Comparison of ENCODE assay signal across 26 cellular contexts in genomic region chr10:67851229-67851628, GRCh38. TPM values are rescaled to one million over a fixed set of nuclear protein-coding genes. Genes with fewer than 3 reads are reported as not detected.
A peak's percentile ranks its signal among the peaks of the same experiment; 100 is the strongest.
DNase-seq lines count a peak whose midpoint lies in the region; ATAC-seq and TF ChIP-seq lines count a peak whose summit lies in the region.
"Had no signal": no experiment of that assay in that cellular context is flagged by ENCODE, and none has a peak within 500 bp of the region (broad histone marks: within the 10 kb centered on the region; RNA-seq: fewer than 3 reads in every experiment).

No MANE protein-coding gene starts in this region.

- H3K9me3 Mint-ChIP-seq in activated CD4-positive, alpha-beta T cell treated with anti-CD3 and anti-CD28 coated beads for 36 hours (ENCODE audit: low read depth) = no peaks in the 10 kb centered on the region
- no peaks in the 10 kb centered on the region for H3K9me3 Mint-ChIP-seq in activated CD4-positive, alpha-beta T cell treated with anti-CD3 and anti-CD28 coated beads, Interleukin-2, amount 10 ng/mL, durations not matched to agents 7 days and 5 days
- H3K9me3 Mint-ChIP-seq in activated B cell treated with CpG ODN at 0.5 μM for 24 hours (no peaks in the 10 kb centered on the region), chondrocyte (ENCODE audit: low read depth) (no peaks in the 10 kb centered on the region), neural crest cell (no peaks in the 10 kb centered on the region)

- no peak for TF ChIP-seq POLR2A in erythroblast (IDR thresholded peaks at IDR 0.05; ENCODE audit: low read length)

- POLR2A ChIA-PET in activated CD4-positive, alpha-beta T cell treated with anti-CD3 and anti-CD28 coated beads for 36 hours (lab: Charles Lee) = no interaction called here
- POLR2A ChIA-PET in activated CD4-positive, alpha-beta T cell treated with anti-CD3 and anti-CD28 coated beads, Interleukin-2, amount 10 ng/mL, durations not matched to agents 7 days and 5 days (lab: Charles Lee) = no interaction called here
- POLR2A ChIA-PET in activated B cell treated with CpG ODN at 0.5 μM for 24 hours (lab: Charles Lee) = interaction anchor here (1.0 to 2.3 kb wide), 2 partner anchors 33 to 34 kb away, joined by 4 to 6 read pairs; partner anchors contain the start of gene SIRT1

- peaks cover 16% of the 10 kb centered on the region for H3K4me1 Mint-ChIP-seq in activated CD4-positive, alpha-beta T cell treated with anti-CD3 and anti-CD28 coated beads for 36 hours
- H3K4me1 Mint-ChIP-seq in activated CD4-positive, alpha-beta T cell treated with anti-CD3 and anti-CD28 coated beads, Interleukin-2, amount 10 ng/mL, durations not matched to agents 7 days and 5 days = peaks cover 20% of the 10 kb centered on the region
- H3K4me1 Mint-ChIP-seq in activated B cell treated with CpG ODN at 0.5 μM for 24 hours (peaks cover 15% of the 10 kb centered on the region), chondrocyte (ENCODE audit: low read depth) (peaks cover 12% of the 10 kb centered on the region), neural crest cell (peaks cover 10% of the 10 kb centered on the region)

- H3K4me3 Mint-ChIP-seq in activated CD4-positive, alpha-beta T cell treated with anti-CD3 and anti-CD28 coated beads for 36 hours = no peak overlapping the region
- H3K4me3 Mint-ChIP-seq in activated CD4-positive, alpha-beta T cell treated with anti-CD3 and anti-CD28 coated beads, Interleukin-2, amount 10 ng/mL, durations not matched to agents 7 days and 5 days = no peak overlapping the region
- H3K4me3 Mint-ChIP-seq in activated B cell treated with CpG ODN at 0.5 μM for 24 hours = peak overlapping the region; percentile 20
- no peak overlapping the region for H3K4me3 Mint-ChIP-seq in chondrocyte (ENCODE audit: unreplicated experiment)
- peak overlapping the region; percentile 31 for H3K4me3 Mint-ChIP-seq in neural crest cell

- TF ChIP-seq CTCF in activated B cell treated with CpG ODN at 0.5 μM for 24 hours (IDR thresholded peaks at IDR 0.05) (no peak), chondrocyte (IDR thresholded peaks at IDR 0.05) (no peak), neural crest cell (conservative IDR thresholded peaks at IDR 0.05) (no peak)

- H3K27me3 Mint-ChIP-seq in activated CD4-positive, alpha-beta T cell treated with anti-CD3 and anti-CD28 coated beads for 36 hours = no peaks in the 10 kb centered on the region
- no peaks in the 10 kb centered on the region for H3K27me3 Mint-ChIP-seq in activated CD4-positive, alpha-beta T cell treated with anti-CD3 and anti-CD28 coated beads, Interleukin-2, amount 10 ng/mL, durations not matched to agents 7 days and 5 days
- no peaks in the 10 kb centered on the region for H3K27me3 Mint-ChIP-seq in activated B cell treated with CpG ODN at 0.5 μM for 24 hours
- H3K27me3 Mint-ChIP-seq in chondrocyte (ENCODE audit: low read depth) = no peaks in the 10 kb centered on the region
- H3K27me3 Mint-ChIP-seq in neural crest cell (ENCODE audit: low read depth) = no peaks in the 10 kb centered on the region

- CTCF ChIA-PET in activated CD4-positive, alpha-beta T cell treated with anti-CD3 and anti-CD28 coated beads for 36 hours (lab: Charles Lee) = interaction anchor here (0.7 to 1.5 kb wide), 5 partner anchors 13 to 361 kb away, joined by 3 to 6 read pairs (median 3); partner anchors contain the start of gene DNAJC12
- CTCF ChIA-PET in activated CD4-positive, alpha-beta T cell treated with anti-CD3 and anti-CD28 coated beads, Interleukin-2, amount 10 ng/mL, durations not matched to agents 7 days and 5 days (lab: Charles Lee) = interaction anchor here (0.7 to 1.5 kb wide), 3 partner anchors 9 to 456 kb away, joined by 3 to 5 read pairs (median 5); partner anchors contain the start of gene SIRT1
- CTCF ChIA-PET in activated B cell treated with CpG ODN at 0.5 μM for 24 hours (lab: Charles Lee) = interaction anchor here (1.0 kb wide), 1 partner anchor 305 kb away, joined by 3 read pairs; no protein-coding TSS in a partner anchor

- H3K27ac Mint-ChIP-seq in activated CD4-positive, alpha-beta T cell treated with anti-CD3 and anti-CD28 coated beads for 36 hours = peak overlapping the region; percentile 38
- no peak overlapping the region for H3K27ac Mint-ChIP-seq in activated CD4-positive, alpha-beta T cell treated with anti-CD3 and anti-CD28 coated beads, Interleukin-2, amount 10 ng/mL, durations not matched to agents 7 days and 5 days
- no peak overlapping the region for H3K27ac Mint-ChIP-seq in activated B cell treated with CpG ODN at 0.5 μM for 24 hours
- H3K27ac Mint-ChIP-seq in chondrocyte (ENCODE audit: unreplicated experiment) = peak overlapping the region; percentile 17
- H3K27ac Mint-ChIP-seq in neural crest cell (ENCODE audit: unreplicated experiment) = no peak overlapping the region

- no peak for DNase-seq in activated CD4-positive, alpha-beta T cell treated with anti-CD3 and anti-CD28 coated beads for 36 hours
- no peak for DNase-seq in activated CD4-positive, alpha-beta T cell treated with anti-CD3 and anti-CD28 coated beads, Interleukin-2, amount 10 ng/mL, durations not matched to agents 7 days and 5 days
- DNase-seq in activated B cell treated with CpG ODN at 0.5 μM for 24 hours (no peak), chondrocyte (ENCODE audit: low spot score) (no peak), neural crest cell (ENCODE audit: low read depth, low spot score) (no peak), middle frontal gyrus (ENCODE audit: extremely low spot score, low spot score) (no peak), erythroblast (lab: John Stamatoyannopoulos, UW) (no peak)
- DNase-seq: activated CD4-positive, CD25-positive, alpha-beta regulatory T cell treated with anti-CD3 and anti-CD28 coated beads, Interleukin-2, amount 50 U/mL, for 72 hours; activated gamma-delta T cell treated with Interleukin-2 at 50 U/mL for 16 hours; AML-193; COR-L47; DMS79; foreskin fibroblast; hippocampal formation; left ventricle myocardium superior; NCI-H1694; NCI-H69; nucleus accumbens; RPMI8226; small intestine; stimulated activated CD4-positive, alpha-beta T cell treated with anti-CD3 and anti-CD28 coated beads, Interleukin-2, amount 100 ng/mL, for 48 hours; stimulated activated naive CD4-positive, alpha-beta T cell; thyroid gland had no signal

- ATAC-seq in activated CD4-positive, alpha-beta T cell treated with anti-CD3 and anti-CD28 coated beads for 36 hours = no peak
- ATAC-seq in activated B cell treated with CpG ODN at 0.5 μM for 24 hours (ENCODE audit: low read depth) (no peak), HG03521 (IDR thresholded peaks at IDR 0.05; ENCODE audit: unreplicated experiment) (no peak)
- ATAC-seq: GM12878, left ventricle myocardium superior had no signal

- intact Hi-C loops in activated CD4-positive, alpha-beta T cell treated with anti-CD3 and anti-CD28 coated beads for 36 hours (cut with DNase I, micrococcal nuclease) = loop anchor here (2.0 to 10.0 kb wide), 2 partner anchors 60 to 1054 kb away; partner anchors contain the start of gene DDX50 (in 1 of the 2)
- intact Hi-C loops in activated B cell treated with CpG ODN at 0.5 μM for 24 hours (cut with micrococcal nuclease) = no loop called here

- H3K36me3 Mint-ChIP-seq in activated CD4-positive, alpha-beta T cell treated with anti-CD3 and anti-CD28 coated beads for 36 hours (ENCODE audit: low read depth) = peaks cover 3% of the 10 kb centered on the region
- peaks cover 4% of the 10 kb centered on the region for H3K36me3 Mint-ChIP-seq in activated CD4-positive, alpha-beta T cell treated with anti-CD3 and anti-CD28 coated beads, Interleukin-2, amount 10 ng/mL, durations not matched to agents 7 days and 5 days (ENCODE audit: low read depth)
- H3K36me3 Mint-ChIP-seq in activated B cell treated with CpG ODN at 0.5 μM for 24 hours (ENCODE audit: low read depth) (peaks cover 9% of the 10 kb centered on the region), chondrocyte (ENCODE audit: low read depth) (peaks cover 1% of the 10 kb centered on the region), neural crest cell (ENCODE audit: low read depth) (no peaks in the 10 kb centered on the region)

RNA-seq across cellular contexts. Expression of gene DNAJC12, which starts 13.2 kb away (rescaled TPM):
- 1 to 10 TPM; 6.6 to 7.0 TPM for total RNA-seq in activated CD4-positive, alpha-beta T cell treated with anti-CD3 and anti-CD28 coated beads for 36 hours
- total RNA-seq in activated CD4-positive, alpha-beta T cell treated with anti-CD3 and anti-CD28 coated beads, Interleukin-2, amount 10 ng/mL, durations not matched to agents 7 days and 5 days = 1 to 10 TPM in 1 of 2 experiments, under 1 TPM in 1; 0.79 to 1.9 TPM
- total RNA-seq in activated B cell treated with CpG ODN at 0.5 μM for 24 hours (0.31 TPM in 1 of 2 replicates, not detected in the other), chondrocyte (4.5 to 10.2 TPM (median 5.0 TPM) in 3 replicates), neural crest cell (3.8 and 4.1 TPM in 2 replicates)
- total RNA-seq: mononuclear cell had no signal

RNA-seq across cellular contexts. Expression of gene SIRT1, which starts 33.2 kb away (rescaled TPM):
- total RNA-seq in activated CD4-positive, alpha-beta T cell treated with anti-CD3 and anti-CD28 coated beads for 36 hours = 10 to 100 TPM; 19.6 to 23.5 TPM
- 10 to 100 TPM; 21.9 to 25.8 TPM for total RNA-seq in activated CD4-positive, alpha-beta T cell treated with anti-CD3 and anti-CD28 coated beads, Interleukin-2, amount 10 ng/mL, durations not matched to agents 7 days and 5 days
- total RNA-seq in activated B cell treated with CpG ODN at 0.5 μM for 24 hours (30.1 and 31.6 TPM in 2 replicates), chondrocyte (13.1 to 21.8 TPM (median 17.1 TPM) in 3 replicates), neural crest cell (30.9 and 33.0 TPM in 2 replicates)

Comparison
In these comparisons a context has a peak if more than half of its experiments do, and no peak if none do; other contexts are left out.
1. H3K27ac Mint-ChIP-seq: peak in activated CD4-positive, alpha-beta T cell treated with anti-CD3 and anti-CD28 coated beads for 36 hours (single experiment) and chondrocyte (single experiment); none in activated CD4-positive, alpha-beta T cell treated with anti-CD3 and anti-CD28 coated beads, Interleukin-2, amount 10 ng/mL, durations not matched to agents 7 days and 5 days (single experiment), activated B cell treated with CpG ODN at 0.5 μM for 24 hours (single experiment) and neural crest cell (single experiment).
2. H3K4me3 Mint-ChIP-seq: peak in activated B cell treated with CpG ODN at 0.5 μM for 24 hours (single experiment) and neural crest cell (single experiment); none in activated CD4-positive, alpha-beta T cell treated with anti-CD3 and anti-CD28 coated beads for 36 hours (single experiment), activated CD4-positive, alpha-beta T cell treated with anti-CD3 and anti-CD28 coated beads, Interleukin-2, amount 10 ng/mL, durations not matched to agents 7 days and 5 days (single experiment) and chondrocyte (single experiment).